Comparison of ENCODE assay signal across 11 cellular contexts in the genomic region with DNA sequence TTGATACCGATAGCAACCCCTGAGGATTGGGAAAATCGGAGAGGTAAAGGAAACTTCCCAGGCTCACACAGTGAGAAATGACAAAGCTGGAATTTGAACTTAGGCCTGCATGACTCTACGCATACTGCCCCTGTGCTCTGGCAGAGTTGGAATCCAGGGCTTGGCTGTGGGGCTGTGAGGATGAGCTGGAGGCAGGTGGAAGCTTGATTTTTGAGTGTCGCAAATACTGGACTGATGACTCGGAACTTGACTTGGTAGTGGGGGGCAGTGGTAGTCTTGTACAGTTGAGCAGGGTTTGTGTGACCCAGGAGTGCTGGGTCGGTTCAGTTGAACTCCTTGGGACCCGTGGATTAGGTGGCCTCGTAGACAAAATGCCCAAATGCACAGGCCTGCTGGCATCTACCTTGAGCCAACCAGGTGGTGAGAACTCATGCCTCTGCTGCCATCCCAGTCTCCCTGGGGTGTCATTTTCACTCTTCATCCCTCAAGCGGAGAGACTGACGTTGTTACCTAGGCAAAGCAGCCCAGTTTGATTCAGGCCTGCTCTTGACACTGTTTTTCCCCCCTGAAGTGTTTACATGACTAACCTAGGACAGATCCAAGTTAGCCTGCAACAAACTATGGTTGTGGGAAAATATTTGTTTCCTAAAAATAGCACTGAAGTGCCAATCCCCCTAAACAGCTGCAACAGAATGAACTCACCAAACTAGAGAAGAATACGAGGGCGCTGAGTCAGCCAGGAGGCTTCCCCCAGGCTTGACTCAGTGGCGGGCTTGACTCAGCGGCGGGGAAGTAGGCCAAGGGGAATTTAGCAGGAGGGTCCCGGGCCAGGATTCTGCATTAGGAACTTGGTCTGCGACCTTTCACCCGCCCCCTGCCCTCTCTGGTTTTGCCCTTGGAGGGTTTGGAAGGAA. TPM values are rescaled to one million over a fixed set of nuclear protein-coding genes. Genes with fewer than 3 reads are reported as not detected.
DNase-seq lines count a peak whose midpoint lies in the region; FAIRE-seq and TF ChIP-seq lines count a peak whose summit lies in the region.
"Had no signal": no experiment of that assay in that cellular context is flagged by ENCODE, and none has a peak within 500 bp of the region (broad histone marks: within the 10 kb centered on the region; RNA-seq: fewer than 3 reads in every experiment).

No MANE protein-coding gene starts in this region.

- H3K18ac ChIP-seq in mesendoderm (ENCODE audit: low read length) = no peak overlapping the region

- no peak overlapping the region for H2BK5ac ChIP-seq in mesendoderm (ENCODE audit: low read length)

- H2AK5ac ChIP-seq in mesendoderm (ENCODE audit: low read length) = no peak overlapping the region

- no peak for FAIRE-seq in kidney (lab: Jason Lieb, UNC)

- CTCF ChIA-PET in activated naive CD4-positive, alpha-beta T cell treated with anti-CD3 and anti-CD28 coated beads, Interleukin-2, amount 10 ng/mL, durations not matched to agents 7 days and 5 days (lab: Charles Lee) = no interaction called here

- H4K8ac ChIP-seq in mesendoderm (ENCODE audit: low read depth, low read length) = no peak overlapping the region

- no peaks in the 10 kb centered on the region for H3K4me1 Mint-ChIP-seq in activated naive CD4-positive, alpha-beta T cell treated with anti-CD3 and anti-CD28 coated beads, Interleukin-2, amount 10 ng/mL, durations not matched to agents 7 days and 5 days

- no peak overlapping the region for H3K27ac ChIP-seq in kidney (ENCODE audit: low read depth in 2 of 2, low read length in 2 of 2)
- no peak overlapping the region for H3K27ac ChIP-seq in mesendoderm (ENCODE audit: low read depth, low read length)

- no peaks in the 10 kb centered on the region for H3K36me3 Mint-ChIP-seq in activated naive CD4-positive, alpha-beta T cell treated with anti-CD3 and anti-CD28 coated beads, Interleukin-2, amount 10 ng/mL, durations not matched to agents 7 days and 5 days

- no peaks in the 10 kb centered on the region for H3K79me2 ChIP-seq in mesendoderm (ENCODE audit: control insufficient read depth, insufficient read depth, low read length)

- no peak for TF ChIP-seq CTCF in astrocyte of the cerebellum (IDR thresholded peaks at IDR 0.05; ENCODE audit: low read depth, low read length, missing control alignments)
- no peak for TF ChIP-seq CTCF in kidney (IDR thresholded peaks at IDR 0.05; ENCODE audit: borderline replicate concordance, extremely low read depth, insufficient read depth)

- no peaks in the 10 kb centered on the region for H3K9me3 Mint-ChIP-seq in activated naive CD4-positive, alpha-beta T cell treated with anti-CD3 and anti-CD28 coated beads, Interleukin-2, amount 10 ng/mL, durations not matched to agents 7 days and 5 days
- H3K9me3 Mint-ChIP-seq: T-helper 1 cell treated with Interleukin-12 subunit alpha and Interleukin-12 subunit beta and Interleukin-4 antibody, amounts not matched to agents 30 μg/mL and 1 μg/mL, for 36 hours had no signal

- intact Hi-C loops in kidney (cut with DNase I) = no loop called here

- peaks cover 0 to 4% of the 10 kb centered on the region in 2 donors for H3K36me3 ChIP-seq in kidney (ENCODE audit: control insufficient read depth in 1 of 2, insufficient read depth in 2 of 2, low read length in 2 of 2)
- no peaks in the 10 kb centered on the region for H3K36me3 ChIP-seq in mesendoderm (ENCODE audit: control insufficient read depth, insufficient read depth, low read length)

- WGBS in mesendoderm (ENCODE audit: extremely low coverage, insufficient coverage, low lambda C conversion rate) = no CpG with 5 or more reads among the region's 18 CpGs

- no peaks in the 10 kb centered on the region for H3K27me3 ChIP-seq in mesendoderm (ENCODE audit: insufficient read depth, low read length, poor library complexity)

- H3K23ac ChIP-seq in mesendoderm (ENCODE audit: low read length) = no peak overlapping the region

- no peak overlapping the region for H3K4ac ChIP-seq in mesendoderm (ENCODE audit: low read depth, low read length)

- in situ Hi-C loops in astrocyte of the cerebellum (cut with HindIII; ENCODE audit: low sequenced_read_pairs) = loop anchor here (5.0 kb wide), 1 partner anchor 170 kb away; no protein-coding TSS in a partner anchor

- H3K79me1 ChIP-seq in mesendoderm (ENCODE audit: low read length) = no peaks in the 10 kb centered on the region

- H2BK120ac ChIP-seq in mesendoderm (ENCODE audit: low read depth, low read length) = no peak overlapping the region

- H3K27ac Mint-ChIP-seq in activated naive CD4-positive, alpha-beta T cell treated with anti-CD3 and anti-CD28 coated beads, Interleukin-2, amount 10 ng/mL, durations not matched to agents 7 days and 5 days = no peak overlapping the region
- H3K27ac Mint-ChIP-seq: T-helper 1 cell treated with Interleukin-12 subunit alpha and Interleukin-12 subunit beta and Interleukin-4 antibody, amounts not matched to agents 30 μg/mL and 1 μg/mL, for 36 hours had no signal

- no peak overlapping the region for H3K56ac ChIP-seq in mesendoderm (ENCODE audit: low read length)

- no peak overlapping the region for H3K4me3 Mint-ChIP-seq in activated naive CD4-positive, alpha-beta T cell treated with anti-CD3 and anti-CD28 coated beads, Interleukin-2, amount 10 ng/mL, durations not matched to agents 7 days and 5 days
- H3K4me3 Mint-ChIP-seq: T-helper 1 cell treated with Interleukin-12 subunit alpha and Interleukin-12 subunit beta and Interleukin-4 antibody, amounts not matched to agents 30 μg/mL and 1 μg/mL, for 36 hours had no signal

- no peak overlapping the region for H3K4me2 ChIP-seq in mesendoderm (ENCODE audit: low read length)

- no peaks in the 10 kb centered on the region for H3K27me3 Mint-ChIP-seq in activated naive CD4-positive, alpha-beta T cell treated with anti-CD3 and anti-CD28 coated beads, Interleukin-2, amount 10 ng/mL, durations not matched to agents 7 days and 5 days

- DNase-seq in activated naive CD4-positive, alpha-beta T cell treated with anti-CD3 and anti-CD28 coated beads, Interleukin-2, amount 10 ng/mL, durations not matched to agents 7 days and 5 days = peak; percentile 5
- no peak for DNase-seq in activated naive CD4-positive, alpha-beta T cell treated with Interleukin-2 at 50 U/mL for 16 hours
- DNase-seq in astrocyte of the cerebellum (ENCODE audit: low read depth) (peak; percentile 92), kidney (peak; percentile 48), stromal cell of bone marrow (ENCODE audit: low read depth) (peak; percentile 67), MV-4-11 (lab: John Stamatoyannopoulos, UW) (no peak), mesendoderm (no peak), germinal center (ENCODE audit: low spot score) (no peak)
- DNase-seq: C1 segment of cervical spinal cord, NCI-H1092 treated with DMSO at 0.1 percent for 48 hours had no signal

- H2BK15ac ChIP-seq in mesendoderm (replicated peaks; ENCODE audit: low read depth) = no peak overlapping the region

- H3K9me3 ChIP-seq in kidney (ENCODE audit: control insufficient read depth in 1 of 2, low read length in 2 of 2) = no peaks in the 10 kb centered on the region

- H3K9ac ChIP-seq in kidney (ENCODE audit: low read length in 2 of 2) (no peak overlapping the region), mesendoderm (ENCODE audit: low read length) (no peak overlapping the region)

- H3K4me1 ChIP-seq in kidney (ENCODE audit: control insufficient read depth in 1 of 2, insufficient read depth in 1 of 2, low read depth in 1 of 2, low read length in 2 of 2) = no peaks in the 10 kb centered on the region
- H3K4me1 ChIP-seq in mesendoderm (ENCODE audit: control insufficient read depth, low read depth, low read length) = no peaks in the 10 kb centered on the region

- no peak overlapping the region for H3K4me3 ChIP-seq in astrocyte of the cerebellum (ENCODE audit: low read depth, low read length)
- H3K4me3 ChIP-seq in kidney (ENCODE audit: low read length in 2 of 2) = no peak overlapping the region
- H3K4me3 ChIP-seq in mesendoderm (ENCODE audit: low read length) = no peak overlapping the region

- H4K5ac ChIP-seq in mesendoderm (ENCODE audit: low read length) = no peak overlapping the region

RNA-seq across cellular contexts. Expression of a gene that starts 45.7 kb away (rescaled TPM):
- total RNA-seq in kidney = not detected
- polyA plus RNA-seq in kidney (ENCODE audit: insufficient read depth, low read depth, low replicate concordance) = 0.73 TPM
- not detected for polyA plus RNA-seq in mesendoderm (2013, experiment 1 of 2)
- not detected for polyA plus RNA-seq in mesendoderm (2013, experiment 2 of 2)

RNA-seq across cellular contexts. Expression of a gene that starts 52.5 kb away (rescaled TPM):
- total RNA-seq in kidney = not detected
- not detected for polyA plus RNA-seq in kidney (ENCODE audit: insufficient read depth, low read depth, low replicate concordance)
- polyA plus RNA-seq in mesendoderm (2013, experiment 1 of 2) = 0.29 TPM
- 0.24 TPM for polyA plus RNA-seq in mesendoderm (2013, experiment 2 of 2)

Comparison
In these comparisons a context has a peak if more than half of its experiments do, and no peak if none do; other contexts are left out.
1. DNase-seq: peak in activated naive CD4-positive, alpha-beta T cell treated with anti-CD3 and anti-CD28 coated beads, Interleukin-2, amount 10 ng/mL, durations not matched to agents 7 days and 5 days (single experiment), astrocyte of the cerebellum (single experiment), kidney (single experiment) and stromal cell of bone marrow (single experiment); none in activated naive CD4-positive, alpha-beta T cell treated with Interleukin-2 at 50 U/mL for 16 hours (single experiment), MV-4-11 (single experiment), mesendoderm (single experiment) and germinal center (single experiment).